In the genomic region with DNA sequence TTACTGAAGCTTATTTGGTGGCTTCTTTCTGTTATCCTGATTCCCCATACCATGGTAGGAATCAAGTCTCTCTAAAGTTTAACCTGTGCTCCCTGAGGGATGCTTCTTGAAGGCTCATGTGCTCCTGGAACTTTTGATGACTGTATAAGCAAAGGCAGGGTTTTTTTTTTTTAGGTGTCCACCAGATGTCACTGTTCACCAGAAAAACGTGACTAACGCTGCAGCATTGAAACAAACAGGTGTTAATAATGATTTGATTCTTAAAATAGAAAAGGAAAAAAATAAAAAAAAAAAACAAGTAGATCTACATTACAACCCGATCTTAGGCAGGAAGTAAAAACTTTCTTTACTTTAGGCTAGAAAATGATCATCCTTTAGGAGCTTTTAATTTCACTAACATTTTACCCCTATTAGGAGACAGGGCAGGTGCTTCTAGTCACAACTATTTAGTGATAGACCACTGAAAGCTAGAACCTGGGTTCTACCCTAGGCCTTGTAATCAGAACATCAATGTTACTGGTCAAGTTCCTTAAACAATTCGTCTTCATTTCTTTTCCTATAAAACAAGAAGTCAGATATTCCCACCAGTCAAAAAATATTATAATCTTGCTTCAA, we compare ENCODE assay signal across 9 cellular contexts.
DNase-seq lines count a peak whose midpoint lies in the region; FAIRE-seq and TF ChIP-seq lines count a peak whose summit lies in the region.
"Had no signal": no experiment of that assay in that cellular context is flagged by ENCODE, and none has a peak within 500 bp of the region (broad histone marks: within the 10 kb centered on the region; RNA-seq: fewer than 3 reads in every experiment).

No MANE protein-coding gene starts in this region.

- POLR2A ChIA-PET in AG04450 (lab: Yijun Ruan, JAX): no interaction called here

- DNase-seq in AG04450 (ENCODE audit: low read depth, low spot score): peak; percentile 7
- peak; percentile 17 for DNase-seq in GM04504 (ENCODE audit: low read depth)
- DNase-seq in H54 (ENCODE audit: insufficient read length, low spot score): no peak
- DNase-seq in RPMI7951 (ENCODE audit: low read depth): peak; percentile 42
- DNase-seq in fibroblast of gingiva (ENCODE audit: low read depth): peak; percentile 3
- peak; percentile 33 for DNase-seq in retinal pigment epithelial cell (ENCODE audit: low read depth)
- no peak for DNase-seq in ureter (ENCODE audit: low spot score)

- H3K4me3 ChIP-seq in AG04450 (ENCODE audit: low read depth, low read length) (no peak overlapping the region), KMS-11 (IDR thresholded peaks at IDR 0.05; ENCODE audit: insufficient read depth, low read depth, low read length) (no peak overlapping the region), retinal pigment epithelial cell (ENCODE audit: low read length) (no peak overlapping the region)
- H3K4me3 ChIP-seq: SJCRH30 had no signal

- H3K9ac ChIP-seq in KMS-11: no peak overlapping the region

- H3K4me2 ChIP-seq in KMS-11: peak overlapping the region; percentile 18

- no peaks in the 10 kb centered on the region for H3K79me2 ChIP-seq in KMS-11 (ENCODE audit: insufficient read depth, low read depth)

- H3K27me3 ChIP-seq in AG04450 (ENCODE audit: control insufficient read depth, insufficient read depth, low read length) (no peaks in the 10 kb centered on the region), KMS-11 (ENCODE audit: insufficient read depth, low read depth) (no peaks in the 10 kb centered on the region)
- H3K27me3 ChIP-seq: SJCRH30 had no signal

- FAIRE-seq in H54 (lab: Jason Lieb, UNC): peak; percentile 27

- no peak for TF ChIP-seq POLR2A in H54 (IDR thresholded peaks at IDR 0.05; ENCODE audit: low read depth, low read length)

- no peaks in the 10 kb centered on the region for H3K36me3 ChIP-seq in KMS-11 (ENCODE audit: insufficient read depth)
- H3K36me3 ChIP-seq: SJCRH30 had no signal

- H3K4me1 ChIP-seq in KMS-11 (ENCODE audit: low read depth, poor library complexity, severe bottlenecking): peaks cover 12% of the 10 kb centered on the region
- H3K4me1 ChIP-seq: SJCRH30 had no signal

- no peaks in the 10 kb centered on the region for H3K9me3 ChIP-seq in AG04450 (ENCODE audit: control insufficient read depth, insufficient read depth, low read length)
- H3K9me3 ChIP-seq: SJCRH30 had no signal

- CTCF ChIA-PET in AG04450 (lab: Charles Lee): interaction anchor here (0.5 to 1.5 kb wide), 34 partner anchors 9 to 1773 kb away, joined by 3 to 18 read pairs (median 3); no protein-coding TSS in a partner anchor

- H3K27ac ChIP-seq in AG04450 (ENCODE audit: low read depth, low read length) (no peak overlapping the region), KMS-11 (no peak overlapping the region)
- H3K27ac ChIP-seq: SJCRH30 had no signal

- H4K20me1 ChIP-seq in KMS-11 (ENCODE audit: insufficient read depth): no peaks in the 10 kb centered on the region

- no peak overlapping the region for H2AFZ ChIP-seq in KMS-11 (ENCODE audit: low read depth)

- TF ChIP-seq CTCF in AG04450 (IDR thresholded peaks at IDR 0.05; ENCODE audit: low read depth, low read length) (peak; percentile 57), KMS-11 (conservative IDR thresholded peaks at IDR 0.05; ENCODE audit: low read depth, low read length) (peak; percentile 94), retinal pigment epithelial cell (conservative IDR thresholded peaks at IDR 0.05; ENCODE audit: low read depth, low read length) (peak; percentile 48)

Comparison
In these comparisons a context has a peak if more than half of its experiments do, and no peak if none do; other contexts are left out.
1. DNase-seq: peak in AG04450 (single experiment), GM04504 (single experiment), RPMI7951 (single experiment), fibroblast of gingiva (single experiment) and retinal pigment epithelial cell (single experiment); none in H54 (single experiment) and ureter (single experiment).
2. Peak in every context shown above with its lines, with median percentiles within 50 percentile points of each other: CTCF ChIP-seq.